Comparison of ENCODE assay signal across 8 cellular contexts in the genomic region with DNA sequence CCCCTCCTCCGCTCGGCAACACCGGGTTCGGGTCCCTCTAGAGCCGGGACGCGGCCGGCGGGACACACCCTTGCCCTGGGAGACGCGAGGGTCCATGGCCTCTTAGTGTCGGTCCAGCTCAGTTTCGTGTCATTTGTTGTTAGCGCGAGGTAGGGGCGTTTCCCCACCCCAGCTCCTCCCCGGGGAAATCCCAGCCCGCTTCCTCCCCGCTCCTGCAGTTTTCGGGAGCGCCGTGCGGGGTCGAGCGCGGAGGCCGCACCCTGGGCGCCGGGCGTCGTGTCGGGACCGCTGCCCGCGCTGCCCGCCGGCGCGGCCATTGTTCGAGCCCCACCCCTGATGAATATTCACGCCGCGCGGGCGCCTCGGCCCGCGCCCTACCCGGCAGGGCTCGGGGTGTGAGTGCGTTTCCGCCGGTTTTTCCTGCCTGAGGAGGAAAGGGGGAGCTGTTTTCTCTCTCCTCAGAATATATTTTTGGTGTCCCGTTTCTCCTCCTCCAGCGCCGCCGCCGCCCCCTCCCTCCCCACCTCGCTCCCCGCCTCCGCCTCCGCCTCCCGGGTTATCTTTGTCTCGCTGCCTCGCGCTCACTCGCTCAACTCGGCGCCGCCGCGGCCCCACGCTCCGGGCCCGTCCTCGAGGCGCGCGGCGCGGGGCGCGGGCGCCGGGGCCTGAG. TPM values are rescaled to one million over a fixed set of nuclear protein-coding genes. Genes with fewer than 3 reads are reported as not detected.
DNase-seq lines count a peak whose midpoint lies in the region; ATAC-seq and TF ChIP-seq lines count a peak whose summit lies in the region.

MAP4K4 (plus strand) TSS at position 584 of the 670 bp plus-strand sequence. CDS start 374 bp downstream, outside the sequence.

- H3K9me3 ChIP-seq in BLaER1 treated with 17β-estradiol and CSF1 and Interleukin-3, amounts not matched to agents 10 nM and 100 nM (replicated peaks in 1 of 11): peaks cover 0 to 18% (median 10%) of the 10 kb centered on the region in 11 experiments; a peak in 15 of 22 replicates
- no peaks in the 10 kb centered on the region for H3K9me3 ChIP-seq in KOPT-K1 (ENCODE audit: insufficient read depth, low read length, poor library complexity, severe bottlenecking)
- H3K9me3 ChIP-seq in neural cell (ENCODE audit: low read length): no peaks in the 10 kb centered on the region
- no peaks in the 10 kb centered on the region for H3K9me3 ChIP-seq in stomach

- peak; percentile 49 for ATAC-seq in GM19452 (IDR thresholded peaks at IDR 0.05; ENCODE audit: unreplicated experiment)

- no peaks in the 10 kb centered on the region for H3K9me2 ChIP-seq in neural cell (ENCODE audit: insufficient read depth, low read length)

- H3K9ac ChIP-seq in BLaER1 treated with 17β-estradiol and CSF1 and Interleukin-3, amounts not matched to agents 10 nM and 100 nM: peak within 1 kb of the TSS; percentile 96 to 100 (median 99)
- peak within 1 kb of the TSS; percentile 90 for H3K9ac ChIP-seq in neural cell (ENCODE audit: low read length)

- intact Hi-C loops in stomach (cut with DNase I; ENCODE audit: low total_unique reads): loop anchor here (10.0 kb wide), 1 partner anchor 128 kb away; no protein-coding TSS in a partner anchor

- H3K4me3 ChIP-seq in BLaER1 treated with 17β-estradiol and CSF1 and Interleukin-3, amounts not matched to agents 10 nM and 100 nM: peak within 1 kb of the TSS; percentile 92 to 98 (median 95)
- H3K4me3 ChIP-seq in neural cell (ENCODE audit: low read length) (peak within 1 kb of the TSS; percentile 82), stomach (peak within 1 kb of the TSS; percentile 55 to 78 (median 70))

- peaks cover 25 to 45% (median 40%) of the 10 kb centered on the region in 11 experiments; a peak in 21 of 22 replicates for H4K20me1 ChIP-seq in BLaER1 treated with 17β-estradiol and CSF1 and Interleukin-3, amounts not matched to agents 10 nM and 100 nM
- H4K20me1 ChIP-seq in neural cell (ENCODE audit: insufficient read depth): peaks cover 19% of the 10 kb centered on the region

- TF ChIP-seq CTCF in neural cell (IDR thresholded peaks at IDR 0.05; ENCODE audit: poor library complexity, severe bottlenecking): peak; percentile 54
- TF ChIP-seq CTCF in stomach (IDR thresholded peaks at IDR 0.05): peak in 2 of 7 experiments; percentile 17 to 50

- no peaks in the 10 kb centered on the region for H3K27me3 ChIP-seq in BLaER1 treated with 17β-estradiol and CSF1 and Interleukin-3, amounts not matched to agents 10 nM and 100 nM
- H3K27me3 ChIP-seq in neural cell (ENCODE audit: insufficient read depth, low read depth, low read length) (no peaks in the 10 kb centered on the region), stomach (no peaks in the 10 kb centered on the region)

- peak within 1 kb of the TSS; percentile 94 for H2AFZ ChIP-seq in neural cell (ENCODE audit: low read depth, low read length)

- H3K4me1 ChIP-seq in BLaER1 treated with 17β-estradiol and CSF1 and Interleukin-3, amounts not matched to agents 10 nM and 100 nM: peaks cover 27 to 43% (median 34%) of the 10 kb centered on the region in 10 experiments
- H3K4me1 ChIP-seq in stomach: peaks cover 15 to 45% (median 30%) of the 10 kb centered on the region in 4 donors

- TF ChIP-seq RAD21 in neural cell (conservative IDR thresholded peaks at IDR 0.05): no peak

- H3K4me2 ChIP-seq in BLaER1 treated with 17β-estradiol and CSF1 and Interleukin-3, amounts not matched to agents 10 nM and 100 nM: peak within 1 kb of the TSS; percentile 84 to 97 (median 92)
- peak within 1 kb of the TSS; percentile 90 for H3K4me2 ChIP-seq in neural cell (ENCODE audit: low read length)

- H3K36me3 ChIP-seq in BLaER1 treated with 17β-estradiol and CSF1 and Interleukin-3, amounts not matched to agents 10 nM and 100 nM: peaks cover 0 to 28% (median 13%) of the 10 kb centered on the region in 11 experiments; a peak in 19 of 22 replicates
- H3K36me3 ChIP-seq in KOPT-K1 (ENCODE audit: insufficient read depth, low read length): peaks cover 15% of the 10 kb centered on the region; the same call in 1 of the 2 replicates
- no peaks in the 10 kb centered on the region for H3K36me3 ChIP-seq in neural cell (ENCODE audit: insufficient read depth, low read length)
- H3K36me3 ChIP-seq in stomach: peaks cover 0 to 2% (median 0%) of the 10 kb centered on the region in 4 donors

- DNase-seq in SK-N-DZ (ENCODE audit: low spot score) (peak; percentile 76), foreskin melanocyte (peak; percentile 71), stomach (peak; percentile 75)
- DNase-seq in activated naive CD4-positive, alpha-beta T cell treated with Interleukin-2 at 50 U/mL for 16 hours: peak; percentile 73

- peaks cover 42% of the 10 kb centered on the region for H3K79me2 ChIP-seq in neural cell (replicated peaks; ENCODE audit: insufficient read depth, low read length)

- H3K27ac ChIP-seq in BLaER1 treated with 17β-estradiol and CSF1 and Interleukin-3, amounts not matched to agents 10 nM and 100 nM: peak within 1 kb of the TSS; percentile 93 to 100 (median 99)
- H3K27ac ChIP-seq in KOPT-K1 (ENCODE audit: low read depth, low read length, poor library complexity, severe bottlenecking) (peak within 1 kb of the TSS; percentile 70), neural cell (ENCODE audit: low read length) (peak within 1 kb of the TSS; percentile 80), stomach (peak within 1 kb of the TSS; percentile 75 to 92 (median 86))

- WGBS in stomach, 5 donors: 0 to 1% (median 0%) methylated on average over 32 to 85 of the region's 85 CpGs

- peak; percentile 37 for TF ChIP-seq EP300 in neural cell (conservative IDR thresholded peaks at IDR 0.05; ENCODE audit: poor library complexity, severe bottlenecking)
- TF ChIP-seq EP300 in stomach (IDR thresholded peaks at IDR 0.05): no peak

- H3F3A ChIP-seq in neural cell (ENCODE audit: insufficient read depth, low read length, poor library complexity, severe bottlenecking): no peaks in the 10 kb centered on the region

- no peak for TF ChIP-seq POLR2A in stomach (IDR thresholded peaks at IDR 0.05)

TF ChIP-seq in neural cell, 6 proteins besides CTCF, POLR2A, EP300 and RAD21:
- no peak for TF ChIP-seq TAF1 (IDR thresholded peaks at IDR 0.05; ENCODE audit: low read depth)
- TF ChIP-seq MXI1 (conservative IDR thresholded peaks at IDR 0.05; ENCODE audit: poor library complexity, severe bottlenecking): peak; percentile 46
- peak; percentile 34 for TF ChIP-seq SMC3 (conservative IDR thresholded peaks at IDR 0.05; ENCODE audit: poor library complexity)
- peak; percentile 55 for TF ChIP-seq POLR2AphosphoS5 (IDR thresholded peaks at IDR 0.05)

RNA-seq across cellular contexts. Expression of gene MAP4K4, which starts in this region (rescaled TPM):
- 48.1 and 53.7 TPM in 2 replicates for polyA plus RNA-seq in SK-N-DZ (2014; cell fraction: cytosol; rRNA removed)
- polyA plus RNA-seq in SK-N-DZ (2014; cell fraction: nucleus; rRNA removed): 111 and 181 TPM in 2 replicates
- polyA plus RNA-seq in neural cell: 125 and 127 TPM in 2 replicates
- polyA minus RNA-seq in neural cell: 287 and 311 TPM in 2 replicates
- total RNA-seq in stomach: 10 to 100 TPM; 15.6 to 71.6 (median 29.0) TPM
- 10 to 100 TPM in 2 of 3 donors, 1 to 10 TPM in 1; 9.6 to 41.8 (median 18.6) TPM for polyA plus RNA-seq in stomach

Comparison
In these comparisons a context has a peak if more than half of its experiments do, and no peak if none do; other contexts are left out.
1. Peak in every context shown above with its lines: DNase-seq, ATAC-seq, H3K4me3 ChIP-seq and H3K27ac ChIP-seq.